ENCODE assay signal across 16 cellular contexts in the genomic region with DNA sequence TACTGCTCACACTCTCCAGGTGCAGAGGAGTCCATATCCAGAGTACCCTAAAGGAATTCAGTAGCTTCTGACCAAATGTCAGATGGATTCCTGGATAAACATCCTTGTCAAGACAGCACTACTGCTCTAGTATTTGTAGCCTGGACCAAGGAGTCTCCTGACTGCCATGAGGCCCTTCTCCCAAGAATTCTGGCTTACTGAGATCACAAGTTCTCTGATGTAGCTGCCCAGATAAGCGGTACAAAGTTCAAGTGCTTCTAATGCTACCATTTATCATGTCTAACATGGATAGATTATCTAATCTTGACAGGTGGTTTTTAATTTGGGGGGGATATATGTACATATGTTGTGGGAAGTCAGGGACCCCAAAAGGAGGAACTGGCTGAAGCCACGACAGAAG.
"Had no signal": no experiment of that assay in that cellular context is flagged by ENCODE, and none has a peak within 500 bp of the region (broad histone marks: within the 10 kb centered on the region; RNA-seq: fewer than 3 reads in every experiment).

No MANE protein-coding gene starts in this region.

- DNase-seq: dermis blood vessel endothelial cell; esophagus squamous epithelium; foreskin fibroblast; glutamatergic neuron; islet precursor cell; mammary epithelial cell; mucosa of descending colon; naive thymus-derived CD8-positive, alpha-beta T cell; posterior cingulate gyrus; sigmoid colon; stimulated activated CD4-positive, alpha-beta T cell treated with anti-CD3 and anti-CD28 coated beads, Interleukin-12 subunit alpha, Interleukin-12 subunit beta, amount 100 ng/mL, for 4 hours; stimulated activated naive CD4-positive, alpha-beta T cell treated with Interleukin-2 at 50 U/mL for 16 hours had no signal

- ATAC-seq: gastroesophageal sphincter; left lobe of liver; mucosa of descending colon; naive thymus-derived CD8-positive, alpha-beta T cell had no signal

- H3K4me3 Mint-ChIP-seq: naive thymus-derived CD8-positive, alpha-beta T cell; type B pancreatic cell had no signal

- H3K36me3 ChIP-seq: esophagus squamous epithelium, gastroesophageal sphincter, sigmoid colon had no signal

- H3K27me3 Mint-ChIP-seq: type B pancreatic cell had no signal

- H3K27me3 ChIP-seq: esophagus squamous epithelium, gastroesophageal sphincter, sigmoid colon had no signal

- H3K27ac Mint-ChIP-seq: type B pancreatic cell had no signal

- H3K27ac ChIP-seq: esophagus squamous epithelium, gastroesophageal sphincter, sigmoid colon, skin epidermis had no signal

- H3K4me1 ChIP-seq: gastroesophageal sphincter had no signal

- H3K4me3 ChIP-seq: esophagus squamous epithelium, gastroesophageal sphincter, mucosa of descending colon, sigmoid colon, skin epidermis had no signal

- H3K36me3 Mint-ChIP-seq: naive thymus-derived CD8-positive, alpha-beta T cell; type B pancreatic cell had no signal

- H3K9me3 ChIP-seq: esophagus squamous epithelium, gastroesophageal sphincter, mucosa of descending colon, sigmoid colon had no signal
